In genomic region chr20:50788045-50788867, GRCh38 we compare ENCODE assay signal across 8 cellular contexts. TPM values are rescaled to one million over a fixed set of nuclear protein-coding genes. Genes with fewer than 3 reads are reported as not detected.
A peak's percentile ranks its signal among the peaks of the same experiment; 100 is the strongest.
DNase-seq lines count a peak whose midpoint lies in the region; ATAC-seq and TF ChIP-seq lines count a peak whose summit lies in the region.

No MANE protein-coding gene starts in this region.

- H3K27me3 Mint-ChIP-seq in Calu3 (ENCODE audit: unreplicated experiment) (no peaks in the 10 kb centered on the region), neural progenitor cell (ENCODE audit: insufficient read depth, low read depth) (peaks cover 11% of the 10 kb centered on the region)

- no TSS peak for BruUV-seq in Calu3 (replicated peaks; lab: Mats Ljungman, UMichigan)

- ATAC-seq in HG02884 (IDR thresholded peaks at IDR 0.05; ENCODE audit: unreplicated experiment) (no peak), HG02610 (IDR thresholded peaks at IDR 0.05; ENCODE audit: unreplicated experiment) (no peak)

- TF ChIP-seq CTCF in Calu3 (IDR thresholded peaks at IDR 0.05; ENCODE audit: unreplicated experiment) = peak; percentile 64
- peak; percentile 73 for TF ChIP-seq CTCF in brain microvascular endothelial cell (IDR thresholded peaks at IDR 0.05; ENCODE audit: low read depth, low read length, missing control alignments)
- peak; percentile 44 for TF ChIP-seq CTCF in neural progenitor cell (IDR thresholded peaks at IDR 0.05)

- intact Hi-C loops in Calu3 (cut with micrococcal nuclease; ENCODE audit: unreplicated experiment) = loop anchor here (1.0 to 5.0 kb wide), 4 partner anchors 23 to 125 kb away; no protein-coding TSS in a partner anchor

- no peaks in the 10 kb centered on the region for H4K20me1 ChIP-seq in neural progenitor cell (ENCODE audit: low read depth)

- H3K36me3 Mint-ChIP-seq in Calu3 (ENCODE audit: insufficient read depth, unreplicated experiment) (peaks cover 10% of the 10 kb centered on the region), neural progenitor cell (no peaks in the 10 kb centered on the region)

- H3K9me3 ChIP-seq in MG63 = no peaks in the 10 kb centered on the region
- H3K9me3 ChIP-seq in neural progenitor cell (ENCODE audit: low read depth) = no peaks in the 10 kb centered on the region

- H3K9ac ChIP-seq in neural progenitor cell = no peak overlapping the region

- CTCF ChIA-PET in Calu3 (lab: Charles Lee) = interaction anchor here (0.5 to 3.4 kb wide), 27 partner anchors 15 to 765 kb away, joined by 3 to 41 read pairs (median 5); no protein-coding TSS in a partner anchor

- peaks cover 23% of the 10 kb centered on the region for H3F3A ChIP-seq in neural progenitor cell (ENCODE audit: low read depth)

- no peaks in the 10 kb centered on the region for H3K79me2 ChIP-seq in neural progenitor cell (ENCODE audit: low read depth)

- DNase-seq in Calu3 = peak; percentile 77
- DNase-seq in MG63 = peak; percentile 53
- peak; percentile 45 for DNase-seq in brain microvascular endothelial cell
- DNase-seq in neural progenitor cell (ENCODE audit: low spot score) = no peak
- DNase-seq in NK-92 (lab: John Stamatoyannopoulos, UW; ENCODE audit: unreplicated experiment) = no peak
- no peak for DNase-seq in UCSD-AML1 (lab: John Stamatoyannopoulos, UW; ENCODE audit: unreplicated experiment)

- H2AFZ ChIP-seq in neural progenitor cell (replicated peaks) = peak overlapping the region; percentile 86

- H3K4me1 ChIP-seq in neural progenitor cell = peaks cover 3% of the 10 kb centered on the region

- in situ Hi-C loops in brain microvascular endothelial cell (cut with HindIII; ENCODE audit: low pct_ligation_motif_present, low sequenced_read_pairs) = no loop called here

- H3K27ac Mint-ChIP-seq in Calu3 (ENCODE audit: unreplicated experiment) (no peak overlapping the region), neural progenitor cell (peak overlapping the region; percentile 57)

- no peak overlapping the region for H3K4me2 ChIP-seq in neural progenitor cell

- peaks cover 42% of the 10 kb centered on the region for H3K4me1 Mint-ChIP-seq in Calu3 (ENCODE audit: low read depth, unreplicated experiment)
- peaks cover 24% of the 10 kb centered on the region for H3K4me1 Mint-ChIP-seq in neural progenitor cell

- H3K4me3 Mint-ChIP-seq in Calu3 (ENCODE audit: low read depth, unreplicated experiment) (no peak overlapping the region), neural progenitor cell (no peak overlapping the region)

- H3K36me3 ChIP-seq in MG63 (no peaks in the 10 kb centered on the region), brain microvascular endothelial cell (replicated peaks) (no peaks in the 10 kb centered on the region), neural progenitor cell (no peaks in the 10 kb centered on the region)

- no peak overlapping the region for H3K4me3 ChIP-seq in MG63
- no peak overlapping the region for H3K4me3 ChIP-seq in brain microvascular endothelial cell (ENCODE audit: low read depth, low read length)
- H3K4me3 ChIP-seq in neural progenitor cell = no peak overlapping the region

- no peak overlapping the region for H3K27ac ChIP-seq in brain microvascular endothelial cell
- H3K27ac ChIP-seq in neural progenitor cell = no peak overlapping the region

- peaks cover 2% of the 10 kb centered on the region; the same call in 1 of the 2 replicates for H3K27me3 ChIP-seq in MG63
- no peaks in the 10 kb centered on the region for H3K27me3 ChIP-seq in brain microvascular endothelial cell (replicated peaks)
- no peaks in the 10 kb centered on the region for H3K27me3 ChIP-seq in neural progenitor cell

- H3K9me3 Mint-ChIP-seq in Calu3 (ENCODE audit: low read depth, unreplicated experiment) (no peaks in the 10 kb centered on the region), neural progenitor cell (peaks cover 2% of the 10 kb centered on the region)

RNA-seq across cellular contexts. Expression of gene BCAS4, which starts 6.6 kb away (rescaled TPM):
- 11.3 and 13.5 TPM in 2 replicates for total RNA-seq in Calu3 (2022)
- total RNA-seq in MG63 (2014; rRNA removed; shearing (Covaris generic); ENCODE audit: low replicate concordance) = 13.1 and 23.4 TPM in 2 replicates
- total RNA-seq in neural progenitor cell (ENCODE audit: low replicate concordance) = 15.3 and 24.1 TPM in 2 replicates

RNA-seq across cellular contexts. Expression of gene PARD6B, which starts 56.9 kb away (rescaled TPM):
- total RNA-seq in Calu3 (2022) = 114 and 127 TPM in 2 replicates
- 2.0 and 2.4 TPM in 2 replicates for total RNA-seq in MG63 (2014; rRNA removed; shearing (Covaris generic); ENCODE audit: low replicate concordance)
- 31.0 and 45.7 TPM in 2 replicates for total RNA-seq in neural progenitor cell (ENCODE audit: low replicate concordance)

Comparison
In these comparisons a context has a peak if more than half of its experiments do, and no peak if none do; other contexts are left out.
1. DNase-seq: peak in Calu3 (single experiment), MG63 (single experiment) and brain microvascular endothelial cell (single experiment); none in neural progenitor cell (single experiment), NK-92 (single experiment) and UCSD-AML1 (single experiment).
2. Peak in every context shown above with its lines, with median percentiles within 50 percentile points of each other: CTCF ChIP-seq.